In genomic region chr2:223041527-223042109, GRCh38 we compare ENCODE assay signal across 8 cellular contexts. TPM values are rescaled to one million over a fixed set of nuclear protein-coding genes. Genes with fewer than 3 reads are reported as not detected.
DNase-seq lines count a peak whose midpoint lies in the region; ATAC-seq and TF ChIP-seq lines count a peak whose summit lies in the region.
"Had no signal": no experiment of that assay in that cellular context is flagged by ENCODE, and none has a peak within 500 bp of the region (broad histone marks: within the 10 kb centered on the region; RNA-seq: fewer than 3 reads in every experiment).

No MANE protein-coding gene starts in this region.

- no peak overlapping the region for H3K27ac Mint-ChIP-seq in CD4-positive, alpha-beta memory T cell

- H3K27me3 ChIP-seq in SJCRH30 (no peaks in the 10 kb centered on the region), heart left ventricle (no peaks in the 10 kb centered on the region), testis (no peaks in the 10 kb centered on the region)
- no peaks in the 10 kb centered on the region for H3K27me3 ChIP-seq in CD4-positive, alpha-beta memory T cell (ENCODE audit: insufficient read depth, low read length)
- H3K27me3 ChIP-seq: Peyer's patch had no signal

- CTCF ChIA-PET in CD4-positive, alpha-beta memory T cell (lab: Charles Lee; ENCODE audit: partially characterized antibody), result no interaction called here

- peaks cover 5% of the 10 kb centered on the region; the same call in 1 of the 2 replicates for H3K4me1 ChIP-seq in SJCRH30
- peaks cover 0 to 20% (median 1%) of the 10 kb centered on the region in 12 donors for H3K4me1 ChIP-seq in heart left ventricle
- no peaks in the 10 kb centered on the region for H3K4me1 ChIP-seq in testis
- no peaks in the 10 kb centered on the region for H3K4me1 ChIP-seq in CD4-positive, alpha-beta memory T cell (ENCODE audit: insufficient read depth, low read length)
- H3K4me1 ChIP-seq: Peyer's patch had no signal

- intact Hi-C loops in heart left ventricle (cut with DNase I), result loop anchor here in 3 of 10 donors (5.0 to 10.0 kb wide), 3 partner anchors 34 to 47 kb away; no protein-coding TSS in a partner anchor
- intact Hi-C loops in testis (cut with DNase I; ENCODE audit: low total_unique reads), result no loop called here
- intact Hi-C loops in CD4-positive, alpha-beta memory T cell (cut with micrococcal nuclease), result no loop called here

- H3K4me3 Mint-ChIP-seq in CD4-positive, alpha-beta memory T cell, result no peak overlapping the region

- TF ChIP-seq POLR2A in heart left ventricle (IDR thresholded peaks at IDR 0.05) (peak in 1 of 2 donors; percentile 37), testis (IDR thresholded peaks at IDR 0.05) (no peak)

- H3K36me3 Mint-ChIP-seq in CD4-positive, alpha-beta memory T cell, result no peaks in the 10 kb centered on the region

- H3K9me3 ChIP-seq in SJCRH30 (replicated peaks), result no peaks in the 10 kb centered on the region
- H3K9me3 ChIP-seq in heart left ventricle, result no peaks in the 10 kb centered on the region
- no peaks in the 10 kb centered on the region for H3K9me3 ChIP-seq in testis
- no peaks in the 10 kb centered on the region for H3K9me3 ChIP-seq in CD4-positive, alpha-beta memory T cell (ENCODE audit: control insufficient read depth in 1 of 2, low read length in 2 of 2)
- H3K9me3 ChIP-seq: Peyer's patch had no signal

- H3K4me3 ChIP-seq in SJCRH30 (no peak overlapping the region), heart left ventricle (peak overlapping the region in 1 of 12 donors; percentile 21), testis (no peak overlapping the region)
- H3K4me3 ChIP-seq in CD4-positive, alpha-beta memory T cell (ENCODE audit: low read length in 2 of 2), result no peak overlapping the region
- H3K4me3 ChIP-seq: Peyer's patch had no signal

- WGBS in heart left ventricle, 4 donors, result 19 to 47% (median 32%) methylated on average over 4 of the region's 4 CpGs
- WGBS in testis, 2 donors, result 45 to 63% methylated on average over 4 of the region's 4 CpGs

- TF ChIP-seq CTCF in heart left ventricle (IDR thresholded peaks at IDR 0.05) (no peak), testis (IDR thresholded peaks at IDR 0.05) (no peak)

- H3K36me3 ChIP-seq in SJCRH30 (no peaks in the 10 kb centered on the region), heart left ventricle (no peaks in the 10 kb centered on the region), testis (ENCODE audit: low read depth, missing control alignments) (no peaks in the 10 kb centered on the region)
- no peaks in the 10 kb centered on the region for H3K36me3 ChIP-seq in CD4-positive, alpha-beta memory T cell (ENCODE audit: insufficient read depth, low read length)
- H3K36me3 ChIP-seq: Peyer's patch had no signal

- peaks cover 0 to 4% of the 10 kb centered on the region in 2 donors for H3K27me3 Mint-ChIP-seq in CD4-positive, alpha-beta memory T cell

- DNase-seq in HCEC 1CT (peak; percentile 95), SJCRH30 (peak; percentile 68 to 71), heart left ventricle (peak; percentile 67 to 84 (median 78)), testis (peak; percentile 56), globus pallidus (ENCODE audit: low spot score) (no peak), GDM1 (lab: John Stamatoyannopoulos, UW) (no peak)
- no peak for DNase-seq in CD4-positive, alpha-beta memory T cell

- POLR2A ChIA-PET in CD4-positive, alpha-beta memory T cell (lab: Charles Lee; ENCODE audit: partially characterized antibody), result no interaction called here

- no peaks in the 10 kb centered on the region for H3K4me1 Mint-ChIP-seq in CD4-positive, alpha-beta memory T cell

- H3K27ac ChIP-seq in SJCRH30 (no peak overlapping the region), heart left ventricle (peak overlapping the region in 6 of 12 donors; percentile 33 to 71 (median 48)), testis (peak overlapping the region in 1 of 2 donors; percentile 20)
- H3K27ac ChIP-seq in CD4-positive, alpha-beta memory T cell (ENCODE audit: low read depth, low read length), result no peak overlapping the region
- H3K27ac ChIP-seq: Peyer's patch had no signal

- peaks cover 0 to 3% (median under 1%) of the 10 kb centered on the region in 8 donors for H3K9me3 Mint-ChIP-seq in CD4-positive, alpha-beta memory T cell

- ATAC-seq in heart left ventricle, result peak; percentile 82 to 99 (median 93)

RNA-seq across cellular contexts. Expression of gene KCNE4, which starts 10.4 kb away (rescaled TPM):
- total RNA-seq in SJCRH30 (2014; rRNA removed; shearing (Covaris generic)), result 0.02 TPM in 1 of 2 replicates, not detected in the other
- total RNA-seq in heart left ventricle, result 1 to 10 TPM in 8 of 9 donors, under 1 TPM in 1; 0.69 to 3.7 (median 1.6) TPM
- polyA plus RNA-seq in heart left ventricle, result 1 to 10 TPM; 1.5 to 2.4 TPM
- 1 to 10 TPM; 2.3 to 2.5 TPM for total RNA-seq in testis
- 3.3 TPM for polyA plus RNA-seq in testis (ENCODE audit: insufficient read depth, low read depth, low replicate concordance)
- total RNA-seq in CD4-positive, alpha-beta memory T cell, result not detected
- not detected for polyA plus RNA-seq in CD4-positive, alpha-beta memory T cell

Comparison
In these comparisons a context has a peak if more than half of its experiments do, and no peak if none do; other contexts are left out.
1. DNase-seq: peak in HCEC 1CT (single experiment), SJCRH30 (2 of 2), heart left ventricle (5 of 5) and testis (single experiment); none in globus pallidus (single experiment), GDM1 (single experiment) and CD4-positive, alpha-beta memory T cell (0 of 5).